In genomic region chr19:13466697-13467096, GRCh38 we compare ENCODE assay signal across 8 cellular contexts.
"Had no signal": no experiment of that assay in that cellular context is flagged by ENCODE, and none has a peak within 500 bp of the region (broad histone marks: within the 10 kb centered on the region; RNA-seq: fewer than 3 reads in every experiment).

No MANE protein-coding gene starts in this region.

- ATAC-seq: GM12878 had no signal

- H3K4me3 ChIP-seq: GM12878 had no signal

- DNase-seq: GDM1, GF-D8 had no signal

- FAIRE-seq: G401.6, GM12878, GM12891, GM12892, GM18507, GM19239 had no signal
